Comparison of ENCODE assay signal across 1 cellular context in genomic region chr12:47407730-47408129, GRCh38.
TF ChIP-seq lines count a peak whose summit lies in the region.

No MANE protein-coding gene starts in this region.

TF ChIP-seq in HepG2, 621 proteins besides CTCF, POLR2A, EP300 and RAD21 (continued from another document):
- TF ChIP-seq ZNF281 (CRISPR knock-in tag; IDR thresholded peaks at IDR 0.05; ENCODE audit: borderline replicate concordance), result no peak
- TF ChIP-seq ETV5 (CRISPR knock-in tag; IDR thresholded peaks at IDR 0.05; ENCODE audit: borderline replicate concordance), result no peak
- no peak for TF ChIP-seq ISL2 (CRISPR knock-in tag; IDR thresholded peaks at IDR 0.05)
- TF ChIP-seq ATF2 (CRISPR knock-in tag; IDR thresholded peaks at IDR 0.05), result no peak
- TF ChIP-seq ELF3 (CRISPR knock-in tag; IDR thresholded peaks at IDR 0.05), result no peak
- no peak for TF ChIP-seq ZNF562 (CRISPR knock-in tag; IDR thresholded peaks at IDR 0.05; ENCODE audit: borderline replicate concordance)
- TF ChIP-seq ZNF780A (CRISPR knock-in tag; IDR thresholded peaks at IDR 0.05), result no peak
- TF ChIP-seq KMT2B (CRISPR knock-in tag; IDR thresholded peaks at IDR 0.05), result no peak
- TF ChIP-seq CAMTA2 (CRISPR knock-in tag; IDR thresholded peaks at IDR 0.05; ENCODE audit: borderline replicate concordance), result no peak
- TF ChIP-seq ZNF609 (CRISPR knock-in tag; IDR thresholded peaks at IDR 0.05; ENCODE audit: borderline replicate concordance), result no peak
- no peak for TF ChIP-seq REXO4 (CRISPR knock-in tag; IDR thresholded peaks at IDR 0.05; ENCODE audit: borderline replicate concordance)
- TF ChIP-seq MTF1 (CRISPR knock-in tag; IDR thresholded peaks at IDR 0.05), result no peak
TF ChIP-seq in HepG2: peak in this region for 0.
